ENCODE assay signal across 25 cellular contexts in genomic region chr9:76373777-76374474, GRCh38. TPM values are rescaled to one million over a fixed set of nuclear protein-coding genes. Genes with fewer than 3 reads are reported as not detected.
DNase-seq lines count a peak whose midpoint lies in the region; ATAC-seq, FAIRE-seq and TF ChIP-seq lines count a peak whose summit lies in the region.
"Had no signal": no experiment of that assay in that cellular context is flagged by ENCODE, and none has a peak within 500 bp of the region (broad histone marks: within the 10 kb centered on the region; RNA-seq: fewer than 3 reads in every experiment).

No MANE protein-coding gene starts in this region.

- no peaks in the 10 kb centered on the region for H3K9me3 Mint-ChIP-seq in Calu3 (ENCODE audit: low read depth, unreplicated experiment)
- H3K9me3 Mint-ChIP-seq: activated CD4-positive, alpha-beta T cell treated with anti-CD3 and anti-CD28 coated beads, Interleukin-2, amount 10 ng/mL, durations not matched to agents 24 days and 14 days; activated T-cell treated with anti-CD3 and anti-CD28 coated beads, Interleukin-2, amount 50 U/mL, for 4 hours had no signal

- H3K36me3 ChIP-seq in PC-9 (ENCODE audit: low read depth) (no peaks in the 10 kb centered on the region), kidney (ENCODE audit: control insufficient read depth in 1 of 2, insufficient read depth in 2 of 2, low read length in 2 of 2) (no peaks in the 10 kb centered on the region), pancreas (no peaks in the 10 kb centered on the region)
- H3K36me3 ChIP-seq: BLaER1 treated with 17β-estradiol and CSF1 and Interleukin-3, amounts not matched to agents 10 nM and 100 nM; neutrophil had no signal

- WGBS in pancreas, 2 donors = 60 to 61% methylated on average over 6 of the region's 6 CpGs

- H3K79me2 ChIP-seq in PC-9 (ENCODE audit: low read depth) = no peaks in the 10 kb centered on the region

- no peaks in the 10 kb centered on the region for H3K27me3 Mint-ChIP-seq in Calu3 (ENCODE audit: unreplicated experiment)
- H3K27me3 Mint-ChIP-seq: activated CD4-positive, alpha-beta T cell treated with anti-CD3 and anti-CD28 coated beads, Interleukin-2, amount 10 ng/mL, durations not matched to agents 24 days and 14 days had no signal

- FAIRE-seq in kidney (lab: Jason Lieb, UNC) = no peak
- FAIRE-seq in pancreas (lab: Jason Lieb, UNC) = no peak
- FAIRE-seq: astrocyte had no signal

- in situ Hi-C loops in GM13977 (cut with MboI; ENCODE audit: low pct_unique_long_range_greater_than_20kb, low sequenced_read_pairs, unreplicated experiment) = no loop called here

- H3K4me1 Mint-ChIP-seq in Calu3 (ENCODE audit: low read depth, unreplicated experiment) = peaks cover 49% of the 10 kb centered on the region
- H3K4me1 Mint-ChIP-seq: activated CD4-positive, alpha-beta T cell treated with anti-CD3 and anti-CD28 coated beads, Interleukin-2, amount 10 ng/mL, durations not matched to agents 24 days and 14 days had no signal

- H3K4me3 Mint-ChIP-seq in Calu3 (ENCODE audit: low read depth, unreplicated experiment) = no peak overlapping the region
- H3K4me3 Mint-ChIP-seq: activated CD4-positive, alpha-beta T cell treated with anti-CD3 and anti-CD28 coated beads, Interleukin-2, amount 10 ng/mL, durations not matched to agents 24 days and 14 days; activated T-cell treated with anti-CD3 and anti-CD28 coated beads, Interleukin-2, amount 50 U/mL, for 4 hours had no signal

- no peak overlapping the region for H3K9ac ChIP-seq in kidney (ENCODE audit: low read length in 2 of 2)
- H3K9ac ChIP-seq: BLaER1 treated with 17β-estradiol and CSF1 and Interleukin-3, amounts not matched to agents 10 nM and 100 nM had no signal

- H3K9me3 ChIP-seq in PC-9 (ENCODE audit: insufficient read depth, low read depth) = no peaks in the 10 kb centered on the region
- no peaks in the 10 kb centered on the region for H3K9me3 ChIP-seq in kidney (ENCODE audit: control insufficient read depth in 1 of 2, low read length in 2 of 2)
- H3K9me3 ChIP-seq in pancreas = no peaks in the 10 kb centered on the region
- H3K9me3 ChIP-seq: BLaER1 treated with 17β-estradiol and CSF1 and Interleukin-3, amounts not matched to agents 10 nM and 100 nM; neutrophil had no signal

- peaks cover 73% of the 10 kb centered on the region for H3K4me1 ChIP-seq in PC-9 (replicated peaks; ENCODE audit: insufficient read depth)
- H3K4me1 ChIP-seq in kidney (ENCODE audit: control insufficient read depth in 1 of 2, insufficient read depth in 1 of 2, low read depth in 1 of 2, low read length in 2 of 2) = peaks cover 24 to 29% of the 10 kb centered on the region in 2 donors
- peaks cover 39 to 53% (median 51%) of the 10 kb centered on the region in 3 donors for H3K4me1 ChIP-seq in pancreas

- H2AFZ ChIP-seq in PC-9 = no peak overlapping the region

- H3K4me2 ChIP-seq in PC-9 = peak overlapping the region; percentile 30
- H3K4me2 ChIP-seq: BLaER1 treated with 17β-estradiol and CSF1 and Interleukin-3, amounts not matched to agents 10 nM and 100 nM had no signal

- peaks cover 47% of the 10 kb centered on the region for H3F3A ChIP-seq in PC-9 (ENCODE audit: insufficient read depth, low read depth)

- H3K27ac ChIP-seq in PC-9 = peak overlapping the region; percentile 35
- peak overlapping the region; percentile 8 to 20 for H3K27ac ChIP-seq in kidney (ENCODE audit: low read depth in 2 of 2, low read length in 2 of 2)
- peak overlapping the region; percentile 44 to 83 (median 74) for H3K27ac ChIP-seq in pancreas
- H3K27ac ChIP-seq: BLaER1 treated with 17β-estradiol and CSF1 and Interleukin-3, amounts not matched to agents 10 nM and 100 nM; neutrophil; VCaP had no signal

- no peaks in the 10 kb centered on the region for H3K9me2 ChIP-seq in PC-9 (ENCODE audit: insufficient read depth)

- CTCF ChIA-PET in Calu3 (lab: Charles Lee) = interaction anchor here (1.1 kb wide), 1 partner anchor 12 kb away, joined by 3 read pairs; no protein-coding TSS in a partner anchor
- CTCF ChIA-PET in PC-9 (lab: Charles Lee) = no interaction called here

- no peaks in the 10 kb centered on the region for H4K20me1 ChIP-seq in PC-9 (ENCODE audit: insufficient read depth)
- H4K20me1 ChIP-seq: BLaER1 treated with 17β-estradiol and CSF1 and Interleukin-3, amounts not matched to agents 10 nM and 100 nM had no signal

- H3K36me3 Mint-ChIP-seq in Calu3 (ENCODE audit: insufficient read depth, unreplicated experiment) = no peaks in the 10 kb centered on the region

- H3K4me3 ChIP-seq in PC-9 = no peak overlapping the region
- H3K4me3 ChIP-seq in kidney (ENCODE audit: low read length in 2 of 2) = no peak overlapping the region
- no peak overlapping the region for H3K4me3 ChIP-seq in pancreas
- H3K4me3 ChIP-seq: BLaER1 treated with 17β-estradiol and CSF1 and Interleukin-3, amounts not matched to agents 10 nM and 100 nM had no signal

- peak overlapping the region; percentile 4 for H3K27ac Mint-ChIP-seq in Calu3 (ENCODE audit: unreplicated experiment)
- H3K27ac Mint-ChIP-seq: activated CD4-positive, alpha-beta T cell treated with anti-CD3 and anti-CD28 coated beads, Interleukin-2, amount 10 ng/mL, durations not matched to agents 24 days and 14 days had no signal

- POLR2A ChIA-PET in PC-9 (lab: Charles Lee; ENCODE audit: unreplicated experiment) = interaction anchor here (0.7 kb wide), 1 partner anchor 157 kb away, joined by 3 read pairs; no protein-coding TSS in a partner anchor

- H3K27me3 ChIP-seq in PC-9 (ENCODE audit: insufficient read depth, low read depth) = no peaks in the 10 kb centered on the region
- no peaks in the 10 kb centered on the region for H3K27me3 ChIP-seq in pancreas
- H3K27me3 ChIP-seq: BLaER1 treated with 17β-estradiol and CSF1 and Interleukin-3, amounts not matched to agents 10 nM and 100 nM; neutrophil had no signal

- no peak for TF ChIP-seq CTCF in Calu3 (IDR thresholded peaks at IDR 0.05; ENCODE audit: unreplicated experiment)
- TF ChIP-seq CTCF in PC-9 (conservative IDR thresholded peaks at IDR 0.05) = no peak
- no peak for TF ChIP-seq CTCF in kidney (IDR thresholded peaks at IDR 0.05; ENCODE audit: borderline replicate concordance, extremely low read depth, insufficient read depth)
- TF ChIP-seq CTCF in pancreas (IDR thresholded peaks at IDR 0.05) = no peak
- TF ChIP-seq CTCF in GM13977 (IDR thresholded peaks at IDR 0.05; ENCODE audit: extremely low read depth, insufficient read depth, missing control alignments) = no peak

- ATAC-seq in pancreas = no peak
- ATAC-seq in GM21515 (IDR thresholded peaks at IDR 0.05; ENCODE audit: unreplicated experiment) = no peak
- no peak for ATAC-seq in activated CD4-positive, CD25-positive, alpha-beta regulatory T cell treated with anti-CD3 and anti-CD28 coated beads, Interleukin-2, amount 50 U/mL, for 24 hours
- ATAC-seq: activated T-cell treated with anti-CD3 and anti-CD28 coated beads, Interleukin-2, amount 50 U/mL, for 4 hours had no signal

- BruUV-seq in Calu3 (replicated peaks; lab: Mats Ljungman, UMichigan) (no TSS peak), PC-9 (replicated peaks; lab: Mats Ljungman, UMichigan) (no TSS peak)

- DNase-seq in Calu3 (no peak), PC-9 (no peak), kidney (no peak), pancreas (no peak), GM13977 (ENCODE audit: low spot score) (no peak)
- DNase-seq in stimulated activated CD4-positive, alpha-beta T cell treated with anti-CD3 and anti-CD28 coated beads, Interleukin-2, amount 100 ng/mL, for 24 hours = no peak
- DNase-seq: activated CD4-positive, alpha-beta T cell treated with anti-CD3 and anti-CD28 coated beads, Interleukin-2, amount 10 ng/mL, durations not matched to agents 24 days and 14 days; activated gamma-delta T cell treated with Interleukin-2 at 50 U/mL for 16 hours; activated T-cell treated with anti-CD3 and anti-CD28 coated beads, Interleukin-2, amount 50 U/mL, for 4 hours; DMS79 treated with DMSO at 0.1 percent for 48 hours; GF-D8; glutamatergic neuron; Karpas-422; NCI-H1436 treated with DMSO at 0.1 percent for 48 hours; NCI-H446; NCI-H774; SHP77 treated with DMSO at 0.1 percent for 48 hours; SW 1271; T-helper 9 cell had no signal

- intact Hi-C loops in Calu3 (cut with micrococcal nuclease; ENCODE audit: unreplicated experiment) = loop anchor here (2.0 kb wide), 1 partner anchor 19 kb away; no protein-coding TSS in a partner anchor
- intact Hi-C loops in PC-9 (cut with micrococcal nuclease; ENCODE audit: unreplicated experiment) = loop anchor here (2.0 to 10.0 kb wide), 5 partner anchors 21 to 1139 kb away; partner anchors contain the start of gene PCSK5
- intact Hi-C loops in kidney (cut with DNase I) = no loop called here
- intact Hi-C loops in pancreas (cut with DNase I) = loop anchor here in 1 of 3 donors (5.0 kb wide), 1 partner anchor 52 kb away; no protein-coding TSS in a partner anchor

RNA-seq across cellular contexts. Expression of gene RFK, which starts 20.3 kb away (rescaled TPM):
- total RNA-seq in Calu3 (2022) (13.0 and 14.0 TPM in 2 replicates), PC-9 (2021) (20.6 and 24.4 TPM in 2 replicates), kidney (40.3 TPM), pancreas (10 to 100 TPM in 4 of 6 donors, 1 to 10 TPM in 2; 8.3 to 16.5 (median 10.8) TPM)
- polyA plus RNA-seq in kidney (ENCODE audit: insufficient read depth, low read depth, low replicate concordance) (20.6 TPM), pancreas (10 to 100 TPM in 1 of 2 donors, 1 to 10 TPM in 1; 5.8 to 13.7 TPM)

Comparison
In these comparisons a context has a peak if more than half of its experiments do, and no peak if none do; other contexts are left out.
1. H3K27ac ChIP-seq: peak in every context shown above with its lines; median percentile 74 in pancreas; 35 in PC-9; 14 in kidney.